In genomic region chr11:4375431-4376113, GRCh38 we compare ENCODE assay signal across 17 cellular contexts. TPM values are rescaled to one million over a fixed set of nuclear protein-coding genes. Genes with fewer than 3 reads are reported as not detected.
DNase-seq lines count a peak whose midpoint lies in the region; ATAC-seq and TF ChIP-seq lines count a peak whose summit lies in the region.
"Had no signal": no experiment of that assay in that cellular context is flagged by ENCODE, and none has a peak within 500 bp of the region (broad histone marks: within the 10 kb centered on the region; RNA-seq: fewer than 3 reads in every experiment).

No MANE protein-coding gene starts in this region.

- no peak overlapping the region for H3K4me3 Mint-ChIP-seq in activated CD4-positive, alpha-beta T cell treated with anti-CD3 and anti-CD28 coated beads for 36 hours
- no peak overlapping the region for H3K4me3 Mint-ChIP-seq in activated naive CD4-positive, alpha-beta T cell treated with anti-CD3 and anti-CD28 coated beads, Interleukin-2, amount 10 ng/mL, durations not matched to agents 7 days and 5 days
- no peak overlapping the region for H3K4me3 Mint-ChIP-seq in activated T-helper 17 cell treated with anti-CD3 and anti-CD28 coated beads, Interleukin-2, amount 50 U/mL, for 72 hours
- H3K4me3 Mint-ChIP-seq in stimulated activated naive CD8-positive, alpha-beta T cell treated with anti-CD3 and anti-CD28 coated beads, Interleukin-15, amount 100 ng/mL, for 72 hours: no peak overlapping the region
- no peak overlapping the region for H3K4me3 Mint-ChIP-seq in nephron progenitor cell
- H3K4me3 Mint-ChIP-seq: CD14-positive monocyte; CD8-positive, alpha-beta T cell had no signal

- H3K9me3 Mint-ChIP-seq in activated CD4-positive, alpha-beta T cell treated with anti-CD3 and anti-CD28 coated beads for 36 hours (ENCODE audit: low read depth): no peaks in the 10 kb centered on the region
- no peaks in the 10 kb centered on the region for H3K9me3 Mint-ChIP-seq in activated naive CD4-positive, alpha-beta T cell treated with anti-CD3 and anti-CD28 coated beads, Interleukin-2, amount 50 U/mL, for 72 hours
- H3K9me3 Mint-ChIP-seq in activated naive CD4-positive, alpha-beta T cell treated with anti-CD3 and anti-CD28 coated beads, Interleukin-2, amount 10 ng/mL, durations not matched to agents 7 days and 5 days: no peaks in the 10 kb centered on the region
- no peaks in the 10 kb centered on the region for H3K9me3 Mint-ChIP-seq in activated T-helper 17 cell treated with anti-CD3 and anti-CD28 coated beads, Interleukin-2, amount 50 U/mL, for 72 hours
- H3K9me3 Mint-ChIP-seq in stimulated activated naive CD8-positive, alpha-beta T cell treated with anti-CD3 and anti-CD28 coated beads, Interleukin-15, amount 100 ng/mL, for 72 hours: no peaks in the 10 kb centered on the region
- H3K9me3 Mint-ChIP-seq in nephron progenitor cell: no peaks in the 10 kb centered on the region
- H3K9me3 Mint-ChIP-seq: CD8-positive, alpha-beta T cell had no signal

- no peaks in the 10 kb centered on the region for H3K36me3 Mint-ChIP-seq in activated CD4-positive, alpha-beta T cell treated with anti-CD3 and anti-CD28 coated beads for 36 hours (ENCODE audit: low read depth)
- H3K36me3 Mint-ChIP-seq in activated naive CD4-positive, alpha-beta T cell treated with anti-CD3 and anti-CD28 coated beads, Interleukin-2, amount 50 U/mL, for 72 hours: no peaks in the 10 kb centered on the region
- no peaks in the 10 kb centered on the region for H3K36me3 Mint-ChIP-seq in activated naive CD4-positive, alpha-beta T cell treated with anti-CD3 and anti-CD28 coated beads, Interleukin-2, amount 10 ng/mL, durations not matched to agents 7 days and 5 days
- no peaks in the 10 kb centered on the region for H3K36me3 Mint-ChIP-seq in activated T-helper 17 cell treated with anti-CD3 and anti-CD28 coated beads, Interleukin-2, amount 50 U/mL, for 72 hours (ENCODE audit: low read depth)
- no peaks in the 10 kb centered on the region for H3K36me3 Mint-ChIP-seq in nephron progenitor cell (ENCODE audit: low read depth)
- H3K36me3 Mint-ChIP-seq: CD8-positive, alpha-beta T cell had no signal

- ATAC-seq in activated CD4-positive, alpha-beta T cell treated with anti-CD3 and anti-CD28 coated beads for 36 hours: peak; percentile 87
- peak; percentile 36 to 96 for ATAC-seq in activated naive CD4-positive, alpha-beta T cell treated with anti-CD3 and anti-CD28 coated beads, Interleukin-2, amount 50 U/mL, for 72 hours
- peak; percentile 85 for ATAC-seq in activated T-helper 17 cell treated with anti-CD3 and anti-CD28 coated beads, Interleukin-2, amount 50 U/mL, for 72 hours (replicated peaks)
- peak; percentile 63 for ATAC-seq in stimulated activated naive CD8-positive, alpha-beta T cell treated with anti-CD3 and anti-CD28 coated beads, Interleukin-15, amount 100 ng/mL, for 72 hours
- ATAC-seq: CD8-positive, alpha-beta T cell; HCT116 had no signal

- no peaks in the 10 kb centered on the region for H3K4me1 Mint-ChIP-seq in activated CD4-positive, alpha-beta T cell treated with anti-CD3 and anti-CD28 coated beads for 36 hours
- H3K4me1 Mint-ChIP-seq in activated naive CD4-positive, alpha-beta T cell treated with anti-CD3 and anti-CD28 coated beads, Interleukin-2, amount 10 ng/mL, durations not matched to agents 7 days and 5 days: no peaks in the 10 kb centered on the region
- no peaks in the 10 kb centered on the region for H3K4me1 Mint-ChIP-seq in activated T-helper 17 cell treated with anti-CD3 and anti-CD28 coated beads, Interleukin-2, amount 50 U/mL, for 72 hours
- no peaks in the 10 kb centered on the region for H3K4me1 Mint-ChIP-seq in stimulated activated naive CD8-positive, alpha-beta T cell treated with anti-CD3 and anti-CD28 coated beads, Interleukin-15, amount 100 ng/mL, for 72 hours
- H3K4me1 Mint-ChIP-seq in nephron progenitor cell: no peaks in the 10 kb centered on the region

- DNase-seq in activated CD4-positive, alpha-beta T cell treated with anti-CD3 and anti-CD28 coated beads for 36 hours: no peak
- no peak for DNase-seq in activated CD4-positive, alpha-beta T cell treated with anti-CD3 and anti-CD28 coated beads, Interleukin-2, amount 50 U/mL, for 1 hour
- no peak for DNase-seq in activated naive CD4-positive, alpha-beta T cell treated with anti-CD3 and anti-CD28 coated beads, Interleukin-2, amount 50 U/mL, for 72 hours (ENCODE audit: low spot score in 2 of 2)
- no peak for DNase-seq in activated naive CD4-positive, alpha-beta T cell treated with anti-CD3 and anti-CD28 coated beads, Interleukin-2, amount 10 ng/mL, durations not matched to agents 7 days and 5 days
- no peak for DNase-seq in stimulated activated naive CD8-positive, alpha-beta T cell treated with anti-CD3 and anti-CD28 coated beads, Interleukin-15, amount 100 ng/mL, for 72 hours
- DNase-seq in nephron progenitor cell: no peak
- DNase-seq in posterior cingulate gyrus: no peak
- DNase-seq: CD8-positive, alpha-beta T cell; COR-L47; DMS153; DMS79 treated with DMSO at 0.1 percent for 48 hours; EL; GM23248 had no signal

- POLR2A ChIA-PET in activated CD4-positive, alpha-beta T cell treated with anti-CD3 and anti-CD28 coated beads for 36 hours (lab: Charles Lee): no interaction called here

- intact Hi-C loops in activated CD4-positive, alpha-beta T cell treated with anti-CD3 and anti-CD28 coated beads for 36 hours (cut with DNase I, micrococcal nuclease): no loop called here
- intact Hi-C loops in posterior cingulate gyrus (cut with DNase I): no loop called here

- H3K27me3 Mint-ChIP-seq in activated CD4-positive, alpha-beta T cell treated with anti-CD3 and anti-CD28 coated beads for 36 hours: peaks cover 1% of the 10 kb centered on the region
- no peaks in the 10 kb centered on the region for H3K27me3 Mint-ChIP-seq in activated naive CD4-positive, alpha-beta T cell treated with anti-CD3 and anti-CD28 coated beads, Interleukin-2, amount 10 ng/mL, durations not matched to agents 7 days and 5 days
- H3K27me3 Mint-ChIP-seq in activated T-helper 17 cell treated with anti-CD3 and anti-CD28 coated beads, Interleukin-2, amount 50 U/mL, for 72 hours: no peaks in the 10 kb centered on the region
- H3K27me3 Mint-ChIP-seq in stimulated activated naive CD8-positive, alpha-beta T cell treated with anti-CD3 and anti-CD28 coated beads, Interleukin-15, amount 100 ng/mL, for 72 hours: no peaks in the 10 kb centered on the region
- no peaks in the 10 kb centered on the region for H3K27me3 Mint-ChIP-seq in nephron progenitor cell (ENCODE audit: low read depth, poor library complexity)

- TF ChIP-seq CTCF in nephron progenitor cell (IDR thresholded peaks at IDR 0.05): no peak

- H3K27ac Mint-ChIP-seq in activated CD4-positive, alpha-beta T cell treated with anti-CD3 and anti-CD28 coated beads for 36 hours: no peak overlapping the region
- no peak overlapping the region for H3K27ac Mint-ChIP-seq in activated naive CD4-positive, alpha-beta T cell treated with anti-CD3 and anti-CD28 coated beads, Interleukin-2, amount 50 U/mL, for 72 hours
- H3K27ac Mint-ChIP-seq in activated naive CD4-positive, alpha-beta T cell treated with anti-CD3 and anti-CD28 coated beads, Interleukin-2, amount 10 ng/mL, durations not matched to agents 7 days and 5 days: no peak overlapping the region
- no peak overlapping the region for H3K27ac Mint-ChIP-seq in activated T-helper 17 cell treated with anti-CD3 and anti-CD28 coated beads, Interleukin-2, amount 50 U/mL, for 72 hours
- H3K27ac Mint-ChIP-seq in stimulated activated naive CD8-positive, alpha-beta T cell treated with anti-CD3 and anti-CD28 coated beads, Interleukin-15, amount 100 ng/mL, for 72 hours: no peak overlapping the region
- H3K27ac Mint-ChIP-seq in nephron progenitor cell: no peak overlapping the region
- H3K27ac Mint-ChIP-seq: CD14-positive monocyte; CD8-positive, alpha-beta T cell had no signal

- CTCF ChIA-PET in activated CD4-positive, alpha-beta T cell treated with anti-CD3 and anti-CD28 coated beads for 36 hours (lab: Charles Lee): interaction anchor here (1.1 kb wide), 1 partner anchor 104 kb away, joined by 3 read pairs; no protein-coding TSS in a partner anchor
- CTCF ChIA-PET in activated naive CD4-positive, alpha-beta T cell treated with anti-CD3 and anti-CD28 coated beads, Interleukin-2, amount 10 ng/mL, durations not matched to agents 7 days and 5 days (lab: Charles Lee): no interaction called here

RNA-seq across cellular contexts. Expression of gene OR52B4, which starts 7.4 kb away (rescaled TPM):
- not detected for total RNA-seq in activated CD4-positive, alpha-beta T cell treated with anti-CD3 and anti-CD28 coated beads for 36 hours
- total RNA-seq in activated naive CD4-positive, alpha-beta T cell treated with anti-CD3 and anti-CD28 coated beads, Interleukin-2, amount 50 U/mL, for 72 hours: not detected
- total RNA-seq in activated T-helper 17 cell treated with anti-CD3 and anti-CD28 coated beads, Interleukin-2, amount 50 U/mL, for 72 hours: not detected
- total RNA-seq: A673; CD8-positive, alpha-beta T cell; GM23248 had no signal

RNA-seq across cellular contexts. Expression of gene TRIM21, which starts 17.9 kb away (rescaled TPM):
- 10 to 100 TPM; 45.6 to 66.6 TPM for total RNA-seq in activated CD4-positive, alpha-beta T cell treated with anti-CD3 and anti-CD28 coated beads for 36 hours
- total RNA-seq in activated naive CD4-positive, alpha-beta T cell treated with anti-CD3 and anti-CD28 coated beads, Interleukin-2, amount 50 U/mL, for 72 hours: 10 to 100 TPM; 16.3 to 46.9 TPM
- 10 to 100 TPM; 26.5 to 36.0 TPM for total RNA-seq in activated T-helper 17 cell treated with anti-CD3 and anti-CD28 coated beads, Interleukin-2, amount 50 U/mL, for 72 hours
